ENCODE assay signal across 1 cellular context in the genomic region with DNA sequence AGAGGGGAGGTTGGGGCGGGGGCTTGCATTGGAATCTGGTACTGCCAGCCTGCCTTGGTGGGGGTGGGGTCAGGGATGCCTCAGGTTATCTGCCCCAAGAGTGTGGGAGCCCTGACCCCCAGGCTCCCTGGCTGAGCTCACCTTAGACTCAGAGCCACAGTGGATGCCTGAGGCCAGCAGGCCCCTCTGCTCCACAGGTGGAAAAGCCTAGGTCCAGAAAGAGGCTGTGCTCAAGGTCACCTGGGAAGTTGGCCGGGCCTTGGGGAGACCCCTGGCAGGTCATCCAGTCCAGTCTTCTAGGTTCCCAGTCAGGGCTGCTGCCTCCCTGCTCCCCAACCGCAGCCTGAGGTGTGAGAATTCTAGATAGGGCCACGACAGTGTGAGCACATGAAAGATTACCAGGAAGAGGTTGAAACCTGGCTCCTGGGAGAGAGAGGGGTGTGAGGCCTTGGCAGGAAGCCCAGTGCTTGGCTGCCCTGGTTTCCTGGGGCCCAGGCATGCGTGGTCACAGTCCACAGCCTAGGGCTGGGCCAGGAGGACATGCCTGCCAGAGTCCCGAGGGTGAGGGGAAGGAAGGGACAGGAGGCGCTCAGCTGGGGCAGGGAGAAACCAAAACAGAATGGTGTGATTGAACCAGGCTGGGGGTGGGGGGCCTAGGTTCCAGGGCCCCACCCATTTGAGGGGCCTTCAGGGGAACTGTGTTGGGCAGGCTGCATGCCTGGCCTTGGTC.
TF ChIP-seq lines count a peak whose summit lies in the region.

No MANE protein-coding gene starts in this region.

TF ChIP-seq in Ishikawa, 13 proteins besides CTCF, POLR2A, EP300 and RAD21 (continued from another document):
- TF ChIP-seq, protein P1, sequence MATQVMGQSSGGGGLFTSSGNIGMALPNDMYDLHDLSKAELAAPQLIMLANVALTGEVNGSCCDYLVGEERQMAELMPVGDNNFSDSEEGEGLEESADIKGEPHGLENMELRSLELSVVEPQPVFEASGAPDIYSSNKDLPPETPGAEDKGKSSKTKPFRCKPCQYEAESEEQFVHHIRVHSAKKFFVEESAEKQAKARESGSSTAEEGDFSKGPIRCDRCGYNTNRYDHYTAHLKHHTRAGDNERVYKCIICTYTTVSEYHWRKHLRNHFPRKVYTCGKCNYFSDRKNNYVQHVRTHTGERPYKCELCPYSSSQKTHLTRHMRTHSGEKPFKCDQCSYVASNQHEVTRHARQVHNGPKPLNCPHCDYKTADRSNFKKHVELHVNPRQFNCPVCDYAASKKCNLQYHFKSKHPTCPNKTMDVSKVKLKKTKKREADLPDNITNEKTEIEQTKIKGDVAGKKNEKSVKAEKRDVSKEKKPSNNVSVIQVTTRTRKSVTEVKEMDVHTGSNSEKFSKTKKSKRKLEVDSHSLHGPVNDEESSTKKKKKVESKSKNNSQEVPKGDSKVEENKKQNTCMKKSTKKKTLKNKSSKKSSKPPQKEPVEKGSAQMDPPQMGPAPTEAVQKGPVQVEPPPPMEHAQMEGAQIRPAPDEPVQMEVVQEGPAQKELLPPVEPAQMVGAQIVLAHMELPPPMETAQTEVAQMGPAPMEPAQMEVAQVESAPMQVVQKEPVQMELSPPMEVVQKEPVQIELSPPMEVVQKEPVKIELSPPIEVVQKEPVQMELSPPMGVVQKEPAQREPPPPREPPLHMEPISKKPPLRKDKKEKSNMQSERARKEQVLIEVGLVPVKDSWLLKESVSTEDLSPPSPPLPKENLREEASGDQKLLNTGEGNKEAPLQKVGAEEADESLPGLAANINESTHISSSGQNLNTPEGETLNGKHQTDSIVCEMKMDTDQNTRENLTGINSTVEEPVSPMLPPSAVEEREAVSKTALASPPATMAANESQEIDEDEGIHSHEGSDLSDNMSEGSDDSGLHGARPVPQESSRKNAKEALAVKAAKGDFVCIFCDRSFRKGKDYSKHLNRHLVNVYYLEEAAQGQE (IDR thresholded peaks at IDR 0.05; ENCODE audit: low read depth) = no peak
- no peak for TF ChIP-seq CEBPB (IDR thresholded peaks at IDR 0.05)
